In the genomic region with DNA sequence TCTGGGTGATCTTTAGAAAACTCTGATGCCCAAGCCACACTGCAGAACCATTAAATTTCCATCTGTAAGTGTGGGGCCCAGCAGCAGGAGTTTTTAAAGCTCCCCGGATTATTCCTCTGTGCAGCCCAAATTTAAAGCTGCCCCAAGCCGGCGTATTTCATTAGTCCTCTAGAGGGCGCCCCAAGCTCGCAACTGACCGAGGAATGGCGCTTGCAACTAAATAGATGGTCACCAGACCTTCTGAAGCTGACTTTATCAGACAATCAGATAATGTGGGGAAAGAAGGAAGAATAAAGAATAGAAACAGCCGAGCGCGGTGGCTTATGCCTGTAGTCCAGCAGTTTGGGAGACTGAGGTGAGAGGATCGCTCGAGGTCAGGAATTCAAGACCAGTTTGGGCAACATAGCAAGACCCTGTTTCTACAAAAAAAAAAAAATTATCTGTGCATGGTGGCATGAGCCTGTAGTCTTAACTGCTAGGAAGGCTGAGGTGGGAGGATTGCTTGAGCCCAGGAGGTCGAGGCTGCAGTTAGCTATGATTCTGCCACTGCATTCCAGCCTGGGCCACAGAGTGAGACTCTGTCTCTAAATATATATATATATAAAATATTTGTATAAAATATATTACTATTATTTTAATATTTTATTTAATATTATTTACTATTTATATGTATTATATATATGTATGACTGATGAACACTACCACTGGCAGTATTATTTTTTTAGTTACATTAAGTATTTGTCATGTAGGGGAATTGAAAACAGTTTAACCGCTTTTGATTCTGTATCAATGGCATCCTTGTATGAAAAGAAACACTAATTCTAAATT, we compare ENCODE assay signal across 9 cellular contexts.
DNase-seq lines count a peak whose midpoint lies in the region; ATAC-seq lines count a peak whose summit lies in the region.
"Had no signal": no experiment of that assay in that cellular context is flagged by ENCODE, and none has a peak within 500 bp of the region (broad histone marks: within the 10 kb centered on the region; RNA-seq: fewer than 3 reads in every experiment).

No MANE protein-coding gene starts in this region.

- H3K36me3 Mint-ChIP-seq in activated naive CD4-positive, alpha-beta T cell treated with anti-CD3 and anti-CD28 coated beads, Interleukin-2, amount 10 ng/mL, durations not matched to agents 7 days and 5 days: no peaks in the 10 kb centered on the region

- no peak overlapping the region for H3K27ac Mint-ChIP-seq in activated naive CD4-positive, alpha-beta T cell treated with anti-CD3 and anti-CD28 coated beads, Interleukin-2, amount 10 ng/mL, durations not matched to agents 7 days and 5 days
- H3K27ac Mint-ChIP-seq: dendritic cell treated with granulocyte-macrophage colony-stimulating factor and Interleukin-4, amounts not matched to agents 40 ng/mL and 50 ng/mL, for 4 days had no signal

- H3K27me3 Mint-ChIP-seq in activated naive CD4-positive, alpha-beta T cell treated with anti-CD3 and anti-CD28 coated beads, Interleukin-2, amount 10 ng/mL, durations not matched to agents 7 days and 5 days: peaks cover 27% of the 10 kb centered on the region

- no peak for ATAC-seq in HG02642 (IDR thresholded peaks at IDR 0.05; ENCODE audit: poor library complexity, unreplicated experiment)

- no peak overlapping the region for H3K4me3 Mint-ChIP-seq in activated naive CD4-positive, alpha-beta T cell treated with anti-CD3 and anti-CD28 coated beads, Interleukin-2, amount 10 ng/mL, durations not matched to agents 7 days and 5 days
- H3K4me3 Mint-ChIP-seq: dendritic cell treated with granulocyte-macrophage colony-stimulating factor and Interleukin-4, amounts not matched to agents 40 ng/mL and 50 ng/mL, for 4 days had no signal

- peak; percentile 52 for DNase-seq in activated CD4-positive, CD25-positive, alpha-beta regulatory T cell treated with anti-CD3 and anti-CD28 coated beads, Interleukin-2, amount 50 U/mL, for 72 hours
- DNase-seq in activated CD4-positive, CD25-positive, alpha-beta regulatory T cell (lab: John Stamatoyannopoulos, UW): no peak
- DNase-seq in HuH-7.5 (ENCODE audit: low spot score): peak; percentile 43
- DNase-seq in OCI-M1 (lab: John Stamatoyannopoulos, UW): peak; percentile 80
- DNase-seq in activated naive CD4-positive, alpha-beta T cell treated with anti-CD3 and anti-CD28 coated beads, Interleukin-2, amount 10 ng/mL, durations not matched to agents 7 days and 5 days: peak; percentile 60
- peak; percentile 22 to 87 (median 73) for DNase-seq in head of caudate nucleus
- DNase-seq in retina: peak; percentile 83

- H3K4me1 Mint-ChIP-seq in activated naive CD4-positive, alpha-beta T cell treated with anti-CD3 and anti-CD28 coated beads, Interleukin-2, amount 10 ng/mL, durations not matched to agents 7 days and 5 days: no peaks in the 10 kb centered on the region

- CTCF ChIA-PET in activated naive CD4-positive, alpha-beta T cell treated with anti-CD3 and anti-CD28 coated beads, Interleukin-2, amount 10 ng/mL, durations not matched to agents 7 days and 5 days (lab: Charles Lee): interaction anchor here (0.6 to 5.1 kb wide), 9 partner anchors 9 to 631 kb away, joined by 3 to 61 read pairs (median 6); no protein-coding TSS in a partner anchor

- intact Hi-C loops in head of caudate nucleus (cut with DNase I): loop anchor here (2.0 kb wide), 1 partner anchor 627 kb away; no protein-coding TSS in a partner anchor

- no peaks in the 10 kb centered on the region for H3K9me3 Mint-ChIP-seq in activated naive CD4-positive, alpha-beta T cell treated with anti-CD3 and anti-CD28 coated beads, Interleukin-2, amount 10 ng/mL, durations not matched to agents 7 days and 5 days
- H3K9me3 Mint-ChIP-seq: dendritic cell treated with granulocyte-macrophage colony-stimulating factor and Interleukin-4, amounts not matched to agents 40 ng/mL and 50 ng/mL, for 4 days had no signal

Comparison
In these comparisons a context has a peak if more than half of its experiments do, and no peak if none do; other contexts are left out.
1. DNase-seq: peak in activated CD4-positive, CD25-positive, alpha-beta regulatory T cell treated with anti-CD3 and anti-CD28 coated beads, Interleukin-2, amount 50 U/mL, for 72 hours (single experiment), HuH-7.5 (single experiment), OCI-M1 (single experiment), activated naive CD4-positive, alpha-beta T cell treated with anti-CD3 and anti-CD28 coated beads, Interleukin-2, amount 10 ng/mL, durations not matched to agents 7 days and 5 days (single experiment), head of caudate nucleus (42 of 42) and retina (single experiment); none in activated CD4-positive, CD25-positive, alpha-beta regulatory T cell (0 of 4).